Comparison of ENCODE assay signal across 15 cellular contexts in the genomic region with DNA sequence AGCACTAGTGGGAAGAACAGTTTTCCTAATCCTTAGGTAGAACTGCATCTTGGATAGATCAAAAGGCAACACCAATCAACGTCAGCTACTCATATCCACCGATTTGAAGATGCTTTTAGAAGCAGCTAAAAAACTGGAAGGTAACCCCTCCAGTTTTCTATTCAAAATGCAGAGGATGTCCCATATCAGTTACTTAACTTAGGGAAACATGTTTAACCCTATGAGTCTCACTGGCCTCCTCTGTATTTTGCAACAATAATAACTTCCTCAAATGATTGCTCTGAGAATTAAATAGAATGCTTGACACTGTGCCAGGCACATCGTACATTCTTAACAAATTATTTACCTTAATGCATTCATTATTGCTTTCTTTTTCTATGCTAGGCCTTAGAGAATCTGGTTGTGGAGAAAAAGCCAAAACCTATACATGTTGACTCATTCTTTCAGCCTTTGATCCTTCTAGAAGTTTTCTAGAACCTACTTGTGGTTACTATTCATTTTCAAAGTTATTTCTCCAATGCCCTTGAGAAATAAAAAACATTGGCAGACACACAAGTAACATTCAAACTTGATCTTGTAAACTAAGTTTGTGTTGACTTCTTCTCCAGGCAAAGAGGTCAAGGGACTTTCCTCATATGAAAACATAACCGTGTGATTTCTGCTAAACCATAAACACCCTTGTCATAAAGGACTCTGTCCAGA. TPM values are rescaled to one million over a fixed set of nuclear protein-coding genes. Genes with fewer than 3 reads are reported as not detected.
DNase-seq lines count a peak whose midpoint lies in the region; ATAC-seq and TF ChIP-seq lines count a peak whose summit lies in the region.
"Had no signal": no experiment of that assay in that cellular context is flagged by ENCODE, and none has a peak within 500 bp of the region (broad histone marks: within the 10 kb centered on the region; RNA-seq: fewer than 3 reads in every experiment).

No MANE protein-coding gene starts in this region.

- no peak overlapping the region for H3K4me3 ChIP-seq in BLaER1 treated with 17β-estradiol and CSF1 and Interleukin-3, amounts not matched to agents 10 nM and 100 nM
- no peak overlapping the region for H3K4me3 ChIP-seq in fibroblast of villous mesenchyme (ENCODE audit: low read depth, low read length)

- H3K4me3 Mint-ChIP-seq in HFFc6, result peak overlapping the region; percentile 9; the same call in 1 of the 2 replicates
- H3K4me3 Mint-ChIP-seq in activated T-helper 1 cell treated with anti-CD3 and anti-CD28 coated beads, Interleukin-12 subunit alpha, Interleukin-12 subunit beta, Interleukin-2, Interleukin-4 antibody, amounts not matched to agents 30 ng/mL and 10 ng/mL and 1 ng/mL, durations not matched to agents 14 hours and 24 hours and 36 hours, result peak overlapping the region; percentile 96

- intact Hi-C loops in activated T-helper 1 cell treated with anti-CD3 and anti-CD28 coated beads, Interleukin-12 subunit alpha, Interleukin-12 subunit beta, Interleukin-2, Interleukin-4 antibody, amounts not matched to agents 30 ng/mL and 10 ng/mL and 1 ng/mL, durations not matched to agents 14 hours and 24 hours and 36 hours (cut with micrococcal nuclease), result loop anchor here (1.0 to 10.0 kb wide), 4 partner anchors 51 to 1095 kb away; no protein-coding TSS in a partner anchor

- peaks cover 0 to 2% (median 0%) of the 10 kb centered on the region in 11 experiments; a peak in 2 of 22 replicates for H3K27me3 ChIP-seq in BLaER1 treated with 17β-estradiol and CSF1 and Interleukin-3, amounts not matched to agents 10 nM and 100 nM

- no peak overlapping the region for H3K27ac Mint-ChIP-seq in HFFc6
- H3K27ac Mint-ChIP-seq in activated T-helper 1 cell treated with anti-CD3 and anti-CD28 coated beads, Interleukin-12 subunit alpha, Interleukin-12 subunit beta, Interleukin-2, Interleukin-4 antibody, amounts not matched to agents 30 ng/mL and 10 ng/mL and 1 ng/mL, durations not matched to agents 14 hours and 24 hours and 36 hours, result peak overlapping the region; percentile 92

- DNase-seq in HFFc6, result no peak
- DNase-seq in activated T-helper 1 cell treated with anti-CD3 and anti-CD28 coated beads, Interleukin-12 subunit alpha, Interleukin-12 subunit beta, Interleukin-2, Interleukin-4 antibody, amounts not matched to agents 30 ng/mL and 10 ng/mL and 1 ng/mL, durations not matched to agents 14 hours and 24 hours and 36 hours (ENCODE audit: low spot score), result no peak
- DNase-seq in fibroblast of villous mesenchyme (ENCODE audit: low read depth), result peak; percentile 90
- DNase-seq in COLO668 (lab: John Stamatoyannopoulos, UW; ENCODE audit: unreplicated experiment), result no peak
- DNase-seq in GOT3 (lab: John Stamatoyannopoulos, UW), result no peak
- DNase-seq: activated effector memory CD4-positive, alpha-beta T cell treated with anti-CD3 and anti-CD28 coated beads, Interleukin-2, amount 50 U/mL, for 16 hours; cortex of kidney; MM.1S; NCI-H446; RPMI8226 had no signal

- H3K27ac ChIP-seq in BLaER1 treated with 17β-estradiol and CSF1 and Interleukin-3, amounts not matched to agents 10 nM and 100 nM, result no peak overlapping the region
- H3K27ac ChIP-seq: neutrophil had no signal

- H3K9me3 ChIP-seq in BLaER1 treated with 17β-estradiol and CSF1 and Interleukin-3, amounts not matched to agents 10 nM and 100 nM (replicated peaks in 1 of 11), result peaks cover 0 to 8% (median 0%) of the 10 kb centered on the region in 11 experiments; a peak in 4 of 22 replicates
- H3K9me3 ChIP-seq: neutrophil had no signal

- no peaks in the 10 kb centered on the region; the same call in none of the 2 replicates for H3K27me3 Mint-ChIP-seq in HFFc6 (ENCODE audit: insufficient read depth)
- no peaks in the 10 kb centered on the region for H3K27me3 Mint-ChIP-seq in activated T-helper 1 cell treated with anti-CD3 and anti-CD28 coated beads, Interleukin-12 subunit alpha, Interleukin-12 subunit beta, Interleukin-2, Interleukin-4 antibody, amounts not matched to agents 30 ng/mL and 10 ng/mL and 1 ng/mL, durations not matched to agents 14 hours and 24 hours and 36 hours (ENCODE audit: insufficient read depth)

- H3K4me1 Mint-ChIP-seq in HFFc6 (ENCODE audit: low read depth), result peaks cover 81% of the 10 kb centered on the region
- H3K4me1 Mint-ChIP-seq in activated T-helper 1 cell treated with anti-CD3 and anti-CD28 coated beads, Interleukin-12 subunit alpha, Interleukin-12 subunit beta, Interleukin-2, Interleukin-4 antibody, amounts not matched to agents 30 ng/mL and 10 ng/mL and 1 ng/mL, durations not matched to agents 14 hours and 24 hours and 36 hours (ENCODE audit: low read depth), result peaks cover 79% of the 10 kb centered on the region

- no peak overlapping the region for H3K9ac ChIP-seq in BLaER1 treated with 17β-estradiol and CSF1 and Interleukin-3, amounts not matched to agents 10 nM and 100 nM

- H3K9me3 Mint-ChIP-seq in HFFc6, result no peaks in the 10 kb centered on the region
- no peaks in the 10 kb centered on the region for H3K9me3 Mint-ChIP-seq in activated T-helper 1 cell treated with anti-CD3 and anti-CD28 coated beads, Interleukin-12 subunit alpha, Interleukin-12 subunit beta, Interleukin-2, Interleukin-4 antibody, amounts not matched to agents 30 ng/mL and 10 ng/mL and 1 ng/mL, durations not matched to agents 14 hours and 24 hours and 36 hours
- H3K9me3 Mint-ChIP-seq: CD14-positive monocyte had no signal

- ATAC-seq in GM21723 (IDR thresholded peaks at IDR 0.05; ENCODE audit: unreplicated experiment), result no peak
- no peak for ATAC-seq in GM19351 (IDR thresholded peaks at IDR 0.05; ENCODE audit: unreplicated experiment)

- H3K36me3 ChIP-seq in BLaER1 treated with 17β-estradiol and CSF1 and Interleukin-3, amounts not matched to agents 10 nM and 100 nM, result peaks cover 0 to 29% (median 19%) of the 10 kb centered on the region in 11 experiments; a peak in 18 of 22 replicates
- H3K36me3 ChIP-seq: neutrophil had no signal

- peak overlapping the region in 8 of 11 experiments; percentile 15 to 53 (median 44); a peak in 16 of 22 replicates for H3K4me2 ChIP-seq in BLaER1 treated with 17β-estradiol and CSF1 and Interleukin-3, amounts not matched to agents 10 nM and 100 nM

- peaks cover 60% of the 10 kb centered on the region for H3K36me3 Mint-ChIP-seq in HFFc6 (ENCODE audit: low read depth)
- peaks cover 50% of the 10 kb centered on the region for H3K36me3 Mint-ChIP-seq in activated T-helper 1 cell treated with anti-CD3 and anti-CD28 coated beads, Interleukin-12 subunit alpha, Interleukin-12 subunit beta, Interleukin-2, Interleukin-4 antibody, amounts not matched to agents 30 ng/mL and 10 ng/mL and 1 ng/mL, durations not matched to agents 14 hours and 24 hours and 36 hours (ENCODE audit: low read depth)

- TF ChIP-seq CTCF in HFFc6 (IDR thresholded peaks at IDR 0.05), result no peak
- no peak for TF ChIP-seq CTCF in fibroblast of villous mesenchyme (IDR thresholded peaks at IDR 0.05; ENCODE audit: insufficient read depth, low read depth, low read length)

- peaks cover 18 to 32% (median 27%) of the 10 kb centered on the region in 10 experiments for H3K4me1 ChIP-seq in BLaER1 treated with 17β-estradiol and CSF1 and Interleukin-3, amounts not matched to agents 10 nM and 100 nM

- H4K20me1 ChIP-seq in BLaER1 treated with 17β-estradiol and CSF1 and Interleukin-3, amounts not matched to agents 10 nM and 100 nM, result peaks cover 0 to 28% (median 5%) of the 10 kb centered on the region in 11 experiments; a peak in 9 of 22 replicates

RNA-seq across cellular contexts. Expression of a gene that starts 4.7 kb away (rescaled TPM):
- total RNA-seq in HFFc6 (2021; fragmentation: NEBNext Ultra II Directional; extraction: Animal tissue kit (Norgen Biotek cat#: 25700)), result 10 to 100 TPM; 61.1 to 78.8 (median 75.8) TPM
- 144 and 159 TPM in 2 replicates for total RNA-seq in activated T-helper 1 cell treated with anti-CD3 and anti-CD28 coated beads, Interleukin-12 subunit alpha, Interleukin-12 subunit beta, Interleukin-2, Interleukin-4 antibody, amounts not matched to agents 30 ng/mL and 10 ng/mL and 1 ng/mL, durations not matched to agents 14 hours and 24 hours and 36 hours
- total RNA-seq in fibroblast of villous mesenchyme, result 20.7 and 26.1 TPM in 2 replicates
